Comparison of ENCODE assay signal across 14 cellular contexts in genomic region chr14:99662846-99663245, GRCh38. TPM values are rescaled to one million over a fixed set of nuclear protein-coding genes. Genes with fewer than 3 reads are reported as not detected.
"Had no signal": no experiment of that assay in that cellular context is flagged by ENCODE, and none has a peak within 500 bp of the region (broad histone marks: within the 10 kb centered on the region; RNA-seq: fewer than 3 reads in every experiment).

No MANE protein-coding gene starts in this region.

- H3K4me2 ChIP-seq: hepatocyte had no signal

- DNase-seq: caudate nucleus; effector CD4-positive, alpha-beta T cell; foreskin melanocyte; head of caudate nucleus; kidney glomerular epithelial cell; mucosa of descending colon; naive thymus-derived CD8-positive, alpha-beta T cell; small intestine; stimulated activated CD4-positive, alpha-beta T cell treated with anti-CD3 and anti-CD28 coated beads, Interleukin-2, amount 100 ng/mL, for 48 hours; stimulated activated naive CD4-positive, alpha-beta T cell treated with Interleukin-2 at 50 U/mL for 16 hours; thyroid gland had no signal

- ATAC-seq: mucosa of descending colon; naive thymus-derived CD8-positive, alpha-beta T cell had no signal

- H3K36me3 Mint-ChIP-seq: naive thymus-derived CD8-positive, alpha-beta T cell had no signal

- H3K9me3 Mint-ChIP-seq: naive thymus-derived CD8-positive, alpha-beta T cell had no signal

- H3K36me3 ChIP-seq: suprapubic skin, thyroid gland had no signal

- FAIRE-seq: small intestine had no signal

- H3K79me2 ChIP-seq: hepatocyte had no signal

- H3K4me3 Mint-ChIP-seq: naive thymus-derived CD8-positive, alpha-beta T cell had no signal

- H3K9me3 ChIP-seq: mucosa of descending colon, suprapubic skin, thyroid gland had no signal

- H3K4me3 ChIP-seq: coronary artery, hepatocyte, mucosa of descending colon, suprapubic skin, thyroid gland had no signal

- H3K27ac ChIP-seq: coronary artery, suprapubic skin, thyroid gland had no signal

- H2AFZ ChIP-seq: hepatocyte had no signal

RNA-seq across cellular contexts. Expression of gene HHIPL1, which starts 17.9 kb away (rescaled TPM):
- polyA plus RNA-seq: naive thymus-derived CD8-positive, alpha-beta T cell had no signal
